Comparison of ENCODE assay signal across 9 cellular contexts in genomic region chr11:94938399-94939055, GRCh38. TPM values are rescaled to one million over a fixed set of nuclear protein-coding genes. Genes with fewer than 3 reads are reported as not detected.
DNase-seq lines count a peak whose midpoint lies in the region; ATAC-seq and TF ChIP-seq lines count a peak whose summit lies in the region.
"Had no signal": no experiment of that assay in that cellular context is flagged by ENCODE, and none has a peak within 500 bp of the region (broad histone marks: within the 10 kb centered on the region; RNA-seq: fewer than 3 reads in every experiment).

No MANE protein-coding gene starts in this region.

- H3K27ac Mint-ChIP-seq in CD4-positive, alpha-beta T cell = no peak overlapping the region
- H3K27ac Mint-ChIP-seq in stimulated activated memory B cell treated with anti-CD40 and anti-IgM and Interleukin-4, amounts not matched to agents 10 μg/mL and 1 μg/mL and 100 μg/mL, for 72 hours = no peak overlapping the region

- no peak for TF ChIP-seq CTCF in CD4-positive, alpha-beta T cell (IDR thresholded peaks at IDR 0.05)

- no peaks in the 10 kb centered on the region for H3K36me3 Mint-ChIP-seq in CD4-positive, alpha-beta T cell (ENCODE audit: low read depth)
- H3K36me3 Mint-ChIP-seq in stimulated activated memory B cell treated with anti-CD40 and anti-IgM and Interleukin-4, amounts not matched to agents 10 μg/mL and 1 μg/mL and 100 μg/mL, for 72 hours = no peaks in the 10 kb centered on the region

- H3K9me3 ChIP-seq in CD4-positive, alpha-beta T cell (ENCODE audit: control insufficient read depth, low read length) = no peaks in the 10 kb centered on the region

- H3K27ac ChIP-seq in CD4-positive, alpha-beta T cell (ENCODE audit: low read depth, low read length) = no peak overlapping the region

- POLR2A ChIA-PET in CD4-positive, alpha-beta T cell (lab: Charles Lee) = no interaction called here

- H3K9me3 Mint-ChIP-seq in CD4-positive, alpha-beta T cell = no peaks in the 10 kb centered on the region
- H3K9me3 Mint-ChIP-seq in stimulated activated memory B cell treated with anti-CD40 and anti-IgM and Interleukin-4, amounts not matched to agents 10 μg/mL and 1 μg/mL and 100 μg/mL, for 72 hours = peaks cover 2% of the 10 kb centered on the region

- no peaks in the 10 kb centered on the region for H3K27me3 ChIP-seq in CD4-positive, alpha-beta T cell (ENCODE audit: control insufficient read depth, insufficient read depth, low read length)
- H3K27me3 ChIP-seq: dorsolateral prefrontal cortex had no signal

- no peak overlapping the region for H3K4me3 ChIP-seq in skeletal muscle cell (ENCODE audit: low read depth, low read length)
- H3K4me3 ChIP-seq: dorsolateral prefrontal cortex had no signal

- peak; percentile 77 for ATAC-seq in Right ventricle myocardium inferior
- ATAC-seq in CD4-positive, alpha-beta T cell (ENCODE audit: poor library complexity) = no peak
- ATAC-seq in stimulated activated memory B cell treated with anti-CD40 and anti-IgM and Interleukin-4, amounts not matched to agents 10 μg/mL and 1 μg/mL and 100 μg/mL, for 72 hours = no peak

- peaks cover 34% of the 10 kb centered on the region for H3K4me1 Mint-ChIP-seq in CD4-positive, alpha-beta T cell (ENCODE audit: low read depth)
- H3K4me1 Mint-ChIP-seq in stimulated activated memory B cell treated with anti-CD40 and anti-IgM and Interleukin-4, amounts not matched to agents 10 μg/mL and 1 μg/mL and 100 μg/mL, for 72 hours = no peaks in the 10 kb centered on the region

- intact Hi-C loops in Right ventricle myocardium inferior (cut with DNase I) = no loop called here
- intact Hi-C loops in CD4-positive, alpha-beta T cell (cut with DNase I, micrococcal nuclease) = no loop called here

- H3K27me3 Mint-ChIP-seq in CD4-positive, alpha-beta T cell = no peaks in the 10 kb centered on the region
- H3K27me3 Mint-ChIP-seq in stimulated activated memory B cell treated with anti-CD40 and anti-IgM and Interleukin-4, amounts not matched to agents 10 μg/mL and 1 μg/mL and 100 μg/mL, for 72 hours = peaks cover 14% of the 10 kb centered on the region

- peak; percentile 13 for DNase-seq in ELR (ENCODE audit: low read depth)
- peak; percentile 95 for DNase-seq in RPMI7951 (ENCODE audit: low read depth)
- DNase-seq in Right ventricle myocardium inferior (ENCODE audit: missing footprints) = peak; percentile 83
- DNase-seq in skeletal muscle cell (ENCODE audit: low read depth) = peak; percentile 91
- DNase-seq in SKM-1 (lab: John Stamatoyannopoulos, UW; ENCODE audit: unreplicated experiment) = no peak
- no peak for DNase-seq in GM19240 (ENCODE audit: insufficient read length, low spot score)
- no peak for DNase-seq in CD4-positive, alpha-beta T cell

- CTCF ChIA-PET in CD4-positive, alpha-beta T cell (lab: Charles Lee) = no interaction called here

- H3K4me3 Mint-ChIP-seq in CD4-positive, alpha-beta T cell = no peak overlapping the region
- no peak overlapping the region for H3K4me3 Mint-ChIP-seq in stimulated activated memory B cell treated with anti-CD40 and anti-IgM and Interleukin-4, amounts not matched to agents 10 μg/mL and 1 μg/mL and 100 μg/mL, for 72 hours

RNA-seq across cellular contexts. Expression of gene CWC15, which starts 34.8 kb away (rescaled TPM):
- 65.5 and 68.7 TPM in 2 replicates for total RNA-seq in RPMI7951 (2014; rRNA removed; shearing (Covaris generic))
- total RNA-seq in Right ventricle myocardium inferior = 79.1 TPM
- 100 to 1,000 TPM; 121 to 124 TPM for total RNA-seq in CD4-positive, alpha-beta T cell

RNA-seq across cellular contexts. Expression of gene KDM4D, which starts 35.0 kb away (rescaled TPM):
- 2.1 and 3.0 TPM in 2 replicates for total RNA-seq in RPMI7951 (2014; rRNA removed; shearing (Covaris generic))
- total RNA-seq in Right ventricle myocardium inferior = 0.54 TPM
- under 1 TPM; 0.16 to 0.22 TPM for total RNA-seq in CD4-positive, alpha-beta T cell

Comparison
In these comparisons a context has a peak if more than half of its experiments do, and no peak if none do; other contexts are left out.
1. DNase-seq: peak in ELR (single experiment), RPMI7951 (single experiment), Right ventricle myocardium inferior (single experiment) and skeletal muscle cell (single experiment); none in SKM-1 (single experiment), GM19240 (single experiment) and CD4-positive, alpha-beta T cell (0 of 10).